In genomic region chr11:60370811-60371297, GRCh38 we compare ENCODE assay signal across 15 cellular contexts. TPM values are rescaled to one million over a fixed set of nuclear protein-coding genes. Genes with fewer than 3 reads are reported as not detected.
DNase-seq lines count a peak whose midpoint lies in the region; ATAC-seq and TF ChIP-seq lines count a peak whose summit lies in the region.
"Had no signal": no experiment of that assay in that cellular context is flagged by ENCODE, and none has a peak within 500 bp of the region (broad histone marks: within the 10 kb centered on the region; RNA-seq: fewer than 3 reads in every experiment).

No MANE protein-coding gene starts in this region.

- DNase-seq in DMS79 treated with DMSO at 0.1 percent for 48 hours (lab: John Stamatoyannopoulos, UW): peak; percentile 44
- DNase-seq in NCI-H2081 (lab: John Stamatoyannopoulos, UW): peak; percentile 61 to 84
- peak; percentile 49 for DNase-seq in MCF 10A (ENCODE audit: unreplicated experiment)
- peak; percentile 53 for DNase-seq in myocyte (ENCODE audit: low read depth)
- DNase-seq in NCI-H446 treated with DMSO at 0.1 percent for 48 hours (lab: John Stamatoyannopoulos, UW): no peak
- no peak for DNase-seq in middle frontal gyrus (ENCODE audit: extremely low spot score, low spot score)
- no peak for DNase-seq in stimulated activated naive CD4-positive, alpha-beta T cell treated with Interleukin-2 at 50 U/mL for 16 hours (lab: John Stamatoyannopoulos, UW)
- DNase-seq: activated effector memory CD4-positive, alpha-beta T cell treated with Interleukin-2 at 50 U/mL for 16 hours; immature natural killer cell; NCI-H446 had no signal

- H3K9me3 Mint-ChIP-seq in MCF 10A (ENCODE audit: unreplicated experiment): no peaks in the 10 kb centered on the region
- H3K9me3 Mint-ChIP-seq: neural progenitor cell had no signal

- POLR2A ChIA-PET in MCF 10A (lab: Yijun Ruan, JAX): interaction anchor here (0.9 to 1.3 kb wide), 5 partner anchors 14 to 543 kb away, joined by 3 read pairs; partner anchors contain the start of gene TMEM109

- H3K27ac Mint-ChIP-seq in MCF 10A (ENCODE audit: low read depth, unreplicated experiment): peak overlapping the region; percentile 86
- H3K27ac Mint-ChIP-seq: immature natural killer cell, neural progenitor cell had no signal

- ATAC-seq in HG02938 (IDR thresholded peaks at IDR 0.05; ENCODE audit: unreplicated experiment): no peak
- ATAC-seq: SK-N-SH treated with all-trans-retinoic acid at 6 μM for 48 hours had no signal

- peaks cover 17% of the 10 kb centered on the region for H3K4me1 Mint-ChIP-seq in MCF 10A (ENCODE audit: insufficient read depth, unreplicated experiment)
- H3K4me1 Mint-ChIP-seq: immature natural killer cell, neural progenitor cell had no signal

- peaks cover 6% of the 10 kb centered on the region for H3K27me3 Mint-ChIP-seq in MCF 10A (ENCODE audit: insufficient read depth, unreplicated experiment)

- peak overlapping the region; percentile 25 for H3K4me3 Mint-ChIP-seq in MCF 10A (ENCODE audit: unreplicated experiment)
- H3K4me3 Mint-ChIP-seq: immature natural killer cell, neural progenitor cell had no signal

- CTCF ChIA-PET in MCF 10A (lab: Yijun Ruan, JAX): interaction anchor here (0.6 to 5.5 kb wide), 6 partner anchors 9 to 803 kb away, joined by 3 to 34 read pairs (median 3); no protein-coding TSS in a partner anchor

- BruUV-seq in MCF 10A (replicated peaks; lab: Mats Ljungman, UMichigan): no TSS peak

- intact Hi-C loops in MCF 10A (cut with micrococcal nuclease): no loop called here

- TF ChIP-seq CTCF in MCF 10A (IDR thresholded peaks at IDR 0.05; ENCODE audit: unreplicated experiment): no peak

- no peaks in the 10 kb centered on the region for H3K36me3 Mint-ChIP-seq in MCF 10A (ENCODE audit: insufficient read depth, unreplicated experiment)
- H3K36me3 Mint-ChIP-seq: immature natural killer cell, neural progenitor cell had no signal

RNA-seq across cellular contexts. Expression of gene MS4A7, which starts 7.5 kb away (rescaled TPM):
- not detected in 2 replicates for total RNA-seq in MCF 10A (2022)
- not detected in 2 replicates for total RNA-seq in myocyte
- not detected for polyA plus RNA-seq in myocyte (2012)
- polyA plus RNA-seq: BJ had no signal

RNA-seq across cellular contexts. Expression of gene MS4A14, which starts 25.4 kb away (rescaled TPM):
- total RNA-seq in MCF 10A (2022): not detected in 2 replicates
- not detected in 2 replicates for total RNA-seq in myocyte
- polyA plus RNA-seq in myocyte (2012): not detected
- polyA plus RNA-seq: BJ, immature natural killer cell had no signal

RNA-seq across cellular contexts. Expression of gene MS4A6E, which starts 43.8 kb away (rescaled TPM):
- total RNA-seq in MCF 10A (2022) (not detected in 2 replicates), myocyte (not detected in 2 replicates)
- polyA plus RNA-seq in myocyte (2012): not detected
- total RNA-seq: cardiac septum had no signal
- polyA plus RNA-seq: BJ, immature natural killer cell had no signal

RNA-seq across cellular contexts. Expression of gene MS4A5, which starts 58.5 kb away (rescaled TPM):
- total RNA-seq in MCF 10A (2022): not detected in 2 replicates
- total RNA-seq in myocyte: not detected in 2 replicates
- not detected for polyA plus RNA-seq in myocyte (2012)
- total RNA-seq: cardiac septum had no signal
- polyA plus RNA-seq: BJ, immature natural killer cell had no signal

Comparison
In these comparisons a context has a peak if more than half of its experiments do, and no peak if none do; other contexts are left out.
1. DNase-seq: peak in DMS79 treated with DMSO at 0.1 percent for 48 hours (single experiment), NCI-H2081 (2 of 2), MCF 10A (single experiment) and myocyte (single experiment); none in NCI-H446 treated with DMSO at 0.1 percent for 48 hours (single experiment), middle frontal gyrus (single experiment) and stimulated activated naive CD4-positive, alpha-beta T cell treated with Interleukin-2 at 50 U/mL for 16 hours (single experiment).